ENCODE assay signal across 1 cellular context in the genomic region with DNA sequence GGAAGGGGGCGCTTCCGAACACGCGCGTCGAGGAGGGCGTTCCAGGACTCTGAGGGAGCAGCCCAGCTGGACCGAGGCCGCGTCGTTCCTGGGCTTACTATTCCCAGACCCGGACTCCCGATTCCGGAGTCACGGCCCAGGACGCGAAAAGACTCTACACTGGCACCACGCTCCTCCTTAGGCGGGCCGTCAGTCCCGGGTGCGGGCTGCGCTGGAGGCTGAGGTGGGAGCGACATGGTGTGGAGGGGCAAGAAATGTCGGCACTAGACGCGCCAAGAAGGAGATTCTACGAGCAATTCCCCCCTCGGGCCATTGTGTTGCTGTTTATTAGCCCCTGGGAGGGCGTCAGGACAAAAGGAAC.
TF ChIP-seq lines count a peak whose summit lies in the region.

No MANE protein-coding gene starts in this region.

TF ChIP-seq in H1, 55 proteins besides CTCF, POLR2A, EP300 and RAD21:
- TF ChIP-seq, protein P1, sequence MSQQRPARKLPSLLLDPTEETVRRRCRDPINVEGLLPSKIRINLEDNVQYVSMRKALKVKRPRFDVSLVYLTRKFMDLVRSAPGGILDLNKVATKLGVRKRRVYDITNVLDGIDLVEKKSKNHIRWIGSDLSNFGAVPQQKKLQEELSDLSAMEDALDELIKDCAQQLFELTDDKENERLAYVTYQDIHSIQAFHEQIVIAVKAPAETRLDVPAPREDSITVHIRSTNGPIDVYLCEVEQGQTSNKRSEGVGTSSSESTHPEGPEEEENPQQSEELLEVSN (IDR thresholded peaks at IDR 0.05): 0 out of 2 replicates have a peak, but pooled peaks have one; percentile 5
- TF ChIP-seq RXRA (IDR thresholded peaks at IDR 0.05; ENCODE audit: insufficient read depth, low read depth, low read length) (no peak), CBX8 (IDR thresholded peaks at IDR 0.05; ENCODE audit: borderline replicate concordance, low read depth, low read length) (no peak), RNF2 (IDR thresholded peaks at IDR 0.05; ENCODE audit: borderline replicate concordance, low read depth, low read length, missing control alignments, poor library complexity, severe bottlenecking) (peak; percentile 0), GTF2F1 (IDR thresholded peaks at IDR 0.05; ENCODE audit: borderline replicate concordance, low read depth, low read length) (no peak), SAP30 (IDR thresholded peaks at IDR 0.05; ENCODE audit: insufficient read depth, insufficient replicate concordance, low read length) (peak; percentile 46), KDM1A (IDR thresholded peaks at IDR 0.05; ENCODE audit: borderline replicate concordance, low read length) (no peak), SUZ12 (IDR thresholded peaks at IDR 0.05; ENCODE audit: low read length) (peak; percentile 69)
- TF ChIP-seq, protein P2, sequence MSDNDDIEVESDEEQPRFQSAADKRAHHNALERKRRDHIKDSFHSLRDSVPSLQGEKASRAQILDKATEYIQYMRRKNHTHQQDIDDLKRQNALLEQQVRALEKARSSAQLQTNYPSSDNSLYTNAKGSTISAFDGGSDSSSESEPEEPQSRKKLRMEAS (IDR thresholded peaks at IDR 0.05): no peak
